Comparison of ENCODE assay signal across 8 cellular contexts in the genomic region with DNA sequence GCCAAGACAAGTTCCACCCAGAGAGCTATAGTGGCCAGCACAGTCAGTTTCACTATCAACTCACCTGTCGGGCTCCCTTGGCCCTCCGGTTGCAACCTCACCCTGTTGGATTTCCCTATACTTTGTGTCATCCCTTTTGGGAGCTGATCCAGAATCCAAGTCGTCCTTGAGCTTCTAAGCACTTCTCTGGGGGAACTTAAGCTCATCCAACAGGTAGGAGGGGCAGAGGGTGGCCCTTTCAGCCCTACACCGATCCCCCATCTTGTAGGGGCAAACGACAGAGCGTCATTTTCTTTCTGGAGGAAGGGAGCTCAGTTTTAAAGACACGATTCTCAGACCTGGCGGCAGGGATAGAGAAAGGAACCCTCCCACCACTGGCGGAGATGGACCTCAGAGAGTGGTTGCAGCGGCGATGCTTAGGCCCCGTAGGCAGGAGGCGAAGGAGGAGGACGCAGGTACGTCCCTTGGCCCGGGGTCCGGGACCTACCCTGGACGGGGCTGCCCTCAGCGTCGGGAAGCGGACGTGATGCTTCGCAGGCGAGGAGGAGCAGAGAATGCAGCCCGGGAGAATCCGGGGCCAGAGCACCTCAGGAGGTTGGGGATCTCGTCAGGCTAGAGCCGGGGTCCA. TPM values are rescaled to one million over a fixed set of nuclear protein-coding genes. Genes with fewer than 3 reads are reported as not detected.
DNase-seq lines count a peak whose midpoint lies in the region; ATAC-seq and TF ChIP-seq lines count a peak whose summit lies in the region.

No MANE protein-coding gene starts in this region.

- DNase-seq in WERI-Rb-1 = no peak
- peak; percentile 9 for DNase-seq in fibroblast of peridontal ligament (ENCODE audit: extremely low read depth)
- DNase-seq in neuronal stem cell (ENCODE audit: low spot score) = no peak
- no peak for DNase-seq in GM19238 (ENCODE audit: insufficient read length, low spot score)
- DNase-seq in NCI-H2196 (lab: John Stamatoyannopoulos, UW; ENCODE audit: unreplicated experiment) = no peak

- H2BK120ac ChIP-seq in neuronal stem cell (ENCODE audit: low read depth, low read length) = no peak overlapping the region

- no peak overlapping the region for H4K91ac ChIP-seq in neuronal stem cell (ENCODE audit: low read depth, low read length, poor library complexity)

- H3K4me1 ChIP-seq in ACC112 (ENCODE audit: control insufficient read depth, insufficient read depth, low read length, unreplicated experiment) (peaks cover 8% of the 10 kb centered on the region), neuronal stem cell (ENCODE audit: control insufficient read depth in 2 of 2, insufficient read depth in 1 of 2, low read depth in 1 of 2, low read length in 2 of 2) (peaks cover 3 to 4% of the 10 kb centered on the region in 2 donors)

- no peak for TF ChIP-seq CTCF in WERI-Rb-1 (IDR thresholded peaks at IDR 0.05; ENCODE audit: low read depth, low read length)

- no peak overlapping the region for H3K14ac ChIP-seq in neuronal stem cell (ENCODE audit: low read length)

- H3K36me3 ChIP-seq in ACC112 (ENCODE audit: insufficient read depth, low read length) = no peaks in the 10 kb centered on the region
- peaks cover 10% of the 10 kb centered on the region for H3K36me3 ChIP-seq in WERI-Rb-1
- H3K36me3 ChIP-seq in neuronal stem cell (replicated peaks in 1 of 2; ENCODE audit: control insufficient read depth in 2 of 2, insufficient read depth in 2 of 2, low read length in 2 of 2) = peaks cover 0 to 11% of the 10 kb centered on the region in 2 donors

- H3K27ac ChIP-seq in ACC112 (ENCODE audit: low read depth, low read length) = peak overlapping the region; percentile 33
- H3K27ac ChIP-seq in WERI-Rb-1 = peak overlapping the region; percentile 82
- peak overlapping the region; percentile 61 for H3K27ac ChIP-seq in neuronal stem cell (replicated peaks; ENCODE audit: low read length)

- H3K79me2 ChIP-seq in ACC112 (ENCODE audit: control insufficient read depth, insufficient read depth, low read length, unreplicated experiment) = peaks cover 14% of the 10 kb centered on the region

- H4K8ac ChIP-seq in neuronal stem cell (ENCODE audit: low read depth, low read length) = no peak overlapping the region

- no CpG with 5 or more reads among the region's 28 CpGs for WGBS in neuronal stem cell (ENCODE audit: extremely low coverage in 2 of 2, insufficient read length in 2 of 2, insufficient replicate concordance in 1 of 2), 2 donors

- peak overlapping the region; percentile 90 for H3K4me2 ChIP-seq in neuronal stem cell (ENCODE audit: insufficient read depth, low read length, poor library complexity, severe bottlenecking)

- peak; percentile 13 for ATAC-seq in GM18519 (IDR thresholded peaks at IDR 0.05; ENCODE audit: low FRiP score, unreplicated experiment)
- peak; percentile 30 for ATAC-seq in HG03135 (IDR thresholded peaks at IDR 0.05; ENCODE audit: unreplicated experiment)

- H3K79me1 ChIP-seq in neuronal stem cell (ENCODE audit: low read depth, low read length) = peaks cover 2% of the 10 kb centered on the region

- peaks cover 6% of the 10 kb centered on the region for H3K9me3 ChIP-seq in WERI-Rb-1 (ENCODE audit: severe bottlenecking)
- H3K9me3 ChIP-seq in neuronal stem cell (replicated peaks in 1 of 2; ENCODE audit: control insufficient read depth in 2 of 2, insufficient read depth in 1 of 2, low read depth in 1 of 2, low read length in 2 of 2) = peaks cover 0 to 4% of the 10 kb centered on the region in 2 donors

- H2BK5ac ChIP-seq in neuronal stem cell (ENCODE audit: low read length) = no peak overlapping the region

- no peak overlapping the region for H3K4ac ChIP-seq in neuronal stem cell (ENCODE audit: low read length)

- H2BK15ac ChIP-seq in neuronal stem cell (ENCODE audit: low read length) = no peak overlapping the region

- H2AK5ac ChIP-seq in neuronal stem cell (ENCODE audit: low read depth, low read length) = no peak overlapping the region

- peak overlapping the region; percentile 96 for H3K9ac ChIP-seq in neuronal stem cell (ENCODE audit: low read depth, low read length, poor library complexity)

- no peak overlapping the region for H2BK12ac ChIP-seq in neuronal stem cell (ENCODE audit: low read length)

- H3K18ac ChIP-seq in neuronal stem cell (ENCODE audit: low read length) = peak overlapping the region; percentile 52

- H3K4me3 ChIP-seq in ACC112 (ENCODE audit: low read depth, low read length) (peak overlapping the region; percentile 82), WERI-Rb-1 (ENCODE audit: low read depth, low read length) (peak overlapping the region; percentile 79), neuronal stem cell (ENCODE audit: low read length in 2 of 2) (peak overlapping the region; percentile 86 to 96)

- H3K27me3 ChIP-seq in ACC112 (ENCODE audit: insufficient read depth, low read length) = no peaks in the 10 kb centered on the region
- no peaks in the 10 kb centered on the region for H3K27me3 ChIP-seq in WERI-Rb-1 (ENCODE audit: insufficient read depth, low read depth, severe bottlenecking)
- H3K27me3 ChIP-seq in neuronal stem cell (ENCODE audit: control insufficient read depth in 3 of 3, insufficient read depth in 3 of 3, low read depth in 1 of 3, low read length in 3 of 3) = no peaks in the 10 kb centered on the region

- H2AFZ ChIP-seq in ACC112 (ENCODE audit: low read length, unreplicated experiment) (peak overlapping the region; percentile 90), neuronal stem cell (ENCODE audit: low read length) (peak overlapping the region; percentile 95)

- H3K23ac ChIP-seq in neuronal stem cell (ENCODE audit: low read depth, low read length, poor library complexity) = peak overlapping the region; percentile 75

RNA-seq across cellular contexts. Expression of a gene that starts 0.5 kb away (rescaled TPM):
- polyA plus RNA-seq in neuronal stem cell (2013, experiment 1 of 2) = 19.6 TPM
- polyA plus RNA-seq in neuronal stem cell (2013, experiment 2 of 2) = 19.4 TPM

RNA-seq across cellular contexts. Expression of a gene that starts 15.8 kb away (rescaled TPM):
- 14.4 TPM for polyA plus RNA-seq in neuronal stem cell (2013, experiment 1 of 2)
- polyA plus RNA-seq in neuronal stem cell (2013, experiment 2 of 2) = 14.4 TPM

RNA-seq across cellular contexts. Expression of a gene that starts 47.1 kb away (rescaled TPM):
- polyA plus RNA-seq in neuronal stem cell (2013, experiment 1 of 2) = 9.8 TPM
- 9.3 TPM for polyA plus RNA-seq in neuronal stem cell (2013, experiment 2 of 2)

RNA-seq across cellular contexts. Expression of a gene that starts 47.3 kb away (rescaled TPM):
- polyA plus RNA-seq in neuronal stem cell (2013, experiment 1 of 2) = 27.7 TPM
- 27.9 TPM for polyA plus RNA-seq in neuronal stem cell (2013, experiment 2 of 2)

RNA-seq across cellular contexts. Expression of a gene that starts 58.4 kb away (rescaled TPM):
- 14.3 TPM for polyA plus RNA-seq in neuronal stem cell (2013, experiment 1 of 2)
- 13.9 TPM for polyA plus RNA-seq in neuronal stem cell (2013, experiment 2 of 2)
